In the genomic region with DNA sequence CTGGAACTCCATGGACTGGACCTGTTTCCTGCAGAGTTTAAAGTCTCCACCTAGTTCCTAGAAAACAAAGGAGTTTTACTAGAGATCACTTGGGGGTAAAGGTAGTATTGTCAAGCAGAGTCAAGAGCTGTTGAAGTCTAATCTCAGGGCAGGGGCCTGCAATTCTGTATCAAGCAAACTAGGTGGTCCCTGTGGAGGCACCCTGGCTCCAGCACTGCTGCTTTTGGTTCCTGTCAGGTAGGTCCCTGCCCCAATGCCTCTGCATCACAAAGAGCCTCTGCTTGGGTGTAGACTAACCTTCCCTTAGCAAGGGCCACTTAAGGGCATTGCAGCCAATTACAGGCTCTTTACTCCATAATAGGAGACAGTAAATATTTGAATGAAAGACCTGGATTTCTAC, we compare ENCODE assay signal across 21 cellular contexts. TPM values are rescaled to one million over a fixed set of nuclear protein-coding genes. Genes with fewer than 3 reads are reported as not detected.
"Had no signal": no experiment of that assay in that cellular context is flagged by ENCODE, and none has a peak within 500 bp of the region (broad histone marks: within the 10 kb centered on the region; RNA-seq: fewer than 3 reads in every experiment).

No MANE protein-coding gene starts in this region.

- H3K27ac Mint-ChIP-seq: activated naive CD4-positive, alpha-beta T cell treated with anti-CD3 and anti-CD28 coated beads, Interleukin-2, amount 10 ng/mL, durations not matched to agents 7 days and 5 days; dendritic cell treated with granulocyte-macrophage colony-stimulating factor and Interleukin-4, amounts not matched to agents 40 ng/mL and 50 ng/mL, for 4 days; nephron progenitor cell had no signal

- H3K4me3 ChIP-seq: esophagus muscularis mucosa, gastroesophageal sphincter, heart left ventricle, spleen, tibial nerve, uterus had no signal

- H3K4me3 Mint-ChIP-seq: activated naive CD4-positive, alpha-beta T cell treated with anti-CD3 and anti-CD28 coated beads, Interleukin-2, amount 10 ng/mL, durations not matched to agents 7 days and 5 days; dendritic cell treated with granulocyte-macrophage colony-stimulating factor and Interleukin-4, amounts not matched to agents 40 ng/mL and 50 ng/mL, for 4 days; nephron progenitor cell had no signal

- H3K9me3 ChIP-seq: esophagus muscularis mucosa, gastroesophageal sphincter, heart left ventricle, spleen, tibial nerve, uterus had no signal

- H3K4me1 ChIP-seq: esophagus muscularis mucosa, gastroesophageal sphincter, heart left ventricle, spleen, tibial nerve, uterus had no signal

- DNase-seq: activated CD4-positive, alpha-beta T cell treated with anti-CD3 and anti-CD28 coated beads, Interleukin-2, amount 50 U/mL, for 1 hour; activated naive CD4-positive, alpha-beta T cell treated with anti-CD3 and anti-CD28 coated beads, Interleukin-2, amount 10 ng/mL, durations not matched to agents 7 days and 5 days; effector CD8-positive, alpha-beta T cell; heart left ventricle; left ventricle myocardium superior; nephron progenitor cell; occipital lobe; posterior cingulate gyrus; spleen; stimulated activated CD8-positive, alpha-beta memory T cell treated with anti-CD3 and anti-CD28 coated beads, Interleukin-4, amount 100 ng/mL, for 48 hours; stimulated activated naive CD4-positive, alpha-beta T cell; T-helper 1 cell; T1000; uterus had no signal

- H3K36me3 ChIP-seq: uterus had no signal

- ATAC-seq: activated CD4-positive, CD25-positive, alpha-beta regulatory T cell treated with anti-CD3 and anti-CD28 coated beads, Interleukin-2, amount 50 U/mL, for 24 hours; gastroesophageal sphincter; heart left ventricle; left ventricle myocardium superior had no signal

- H3K27ac ChIP-seq: esophagus muscularis mucosa, gastroesophageal sphincter, heart left ventricle, spleen, tibial nerve, uterus had no signal

- H3K4me1 Mint-ChIP-seq: activated naive CD4-positive, alpha-beta T cell treated with anti-CD3 and anti-CD28 coated beads, Interleukin-2, amount 10 ng/mL, durations not matched to agents 7 days and 5 days; nephron progenitor cell had no signal

- H3K27me3 Mint-ChIP-seq: activated naive CD4-positive, alpha-beta T cell treated with anti-CD3 and anti-CD28 coated beads, Interleukin-2, amount 10 ng/mL, durations not matched to agents 7 days and 5 days; dendritic cell treated with granulocyte-macrophage colony-stimulating factor and Interleukin-4, amounts not matched to agents 40 ng/mL and 50 ng/mL, for 4 days had no signal

- H3K27me3 ChIP-seq: esophagus muscularis mucosa, gastroesophageal sphincter, heart left ventricle, spleen, tibial nerve, uterus had no signal

- H3K9me3 Mint-ChIP-seq: activated naive CD4-positive, alpha-beta T cell treated with anti-CD3 and anti-CD28 coated beads, Interleukin-2, amount 10 ng/mL, durations not matched to agents 7 days and 5 days; dendritic cell treated with granulocyte-macrophage colony-stimulating factor and Interleukin-4, amounts not matched to agents 40 ng/mL and 50 ng/mL, for 4 days; nephron progenitor cell had no signal

RNA-seq across cellular contexts. Expression of a gene that starts 40.5 kb away (rescaled TPM):
- total RNA-seq: endothelial cell of umbilical vein, myocyte, spleen had no signal
- polyA plus RNA-seq: endothelial cell of umbilical vein had no signal

RNA-seq across cellular contexts. Expression of a gene that starts 41.2 kb away (rescaled TPM):
- total RNA-seq: endothelial cell of umbilical vein, left ventricle myocardium superior, occipital lobe had no signal
